13 cellular contexts compared by ENCODE assay signal in the genomic region with DNA sequence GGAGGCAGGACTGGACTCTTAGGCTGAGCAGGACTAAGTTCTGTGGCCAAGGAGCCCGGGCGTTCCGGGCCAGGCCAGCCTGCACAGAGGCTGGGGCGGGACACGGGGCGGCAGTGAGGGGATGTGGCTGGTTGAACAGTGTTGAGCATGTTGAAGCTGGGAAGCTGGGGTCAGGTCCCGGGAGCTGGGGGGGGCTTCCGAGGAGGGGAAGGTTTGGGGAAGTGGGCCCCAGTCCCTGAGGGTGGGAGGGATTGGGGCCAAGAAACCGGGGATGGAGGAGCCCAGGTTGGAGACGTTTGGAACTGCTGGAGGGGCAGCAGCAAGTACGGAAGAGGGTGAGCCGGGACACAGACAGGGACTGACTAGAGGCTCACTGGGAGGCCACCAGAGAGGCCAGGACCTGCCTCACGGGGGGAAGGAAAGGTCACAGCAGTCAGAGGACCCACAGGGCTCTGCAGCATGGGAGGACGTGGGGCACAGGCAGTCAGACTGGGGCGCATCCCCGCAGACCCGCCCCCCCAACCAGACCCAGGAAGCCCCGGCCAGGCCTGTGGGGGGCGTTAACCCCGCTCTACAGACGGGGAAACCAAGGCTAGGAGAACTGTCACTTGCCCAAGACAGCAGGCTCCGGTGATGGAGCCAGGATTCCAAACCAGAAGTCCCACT. TPM values are rescaled to one million over a fixed set of nuclear protein-coding genes. Genes with fewer than 3 reads are reported as not detected.
A peak's percentile ranks its signal among the peaks of the same experiment; 100 is the strongest.
DNase-seq lines count a peak whose midpoint lies in the region; ATAC-seq and TF ChIP-seq lines count a peak whose summit lies in the region.
"Had no signal": no experiment of that assay in that cellular context is flagged by ENCODE, and none has a peak within 500 bp of the region (broad histone marks: within the 10 kb centered on the region; RNA-seq: fewer than 3 reads in every experiment).

No MANE protein-coding gene starts in this region.

- H3K79me2 ChIP-seq in osteoblast (ENCODE audit: insufficient read depth, low read length) = peaks cover 7% of the 10 kb centered on the region

- H3K27me3 ChIP-seq in RWPE2 (ENCODE audit: insufficient read depth, poor library complexity, severe bottlenecking) (no peaks in the 10 kb centered on the region), osteoblast (ENCODE audit: insufficient read depth, low read length) (no peaks in the 10 kb centered on the region), tibial artery (no peaks in the 10 kb centered on the region)

- H3K36me3 ChIP-seq in RWPE2 (ENCODE audit: low read depth) (0 out of 2 replicates have a peak, but pooled peaks cover 2% of the 10 kb centered on the region), osteoblast (ENCODE audit: insufficient read depth, low read length) (peaks cover 14% of the 10 kb centered on the region), tibial artery (peaks cover 9 to 45% (median 19%) of the 10 kb centered on the region in 3 donors)

- H3K4me2 ChIP-seq in osteoblast (ENCODE audit: insufficient read depth, low read length) = no peak overlapping the region

- intact Hi-C loops in tibial artery (cut with DNase I; ENCODE audit: low total_unique reads) = no loop called here

- peaks cover 10% of the 10 kb centered on the region for H4K20me1 ChIP-seq in osteoblast (ENCODE audit: insufficient read depth, low read length)

- H3K4me3 ChIP-seq in RWPE2 (ENCODE audit: severe bottlenecking) (no peak overlapping the region), osteoblast (ENCODE audit: insufficient read depth, low read length) (no peak overlapping the region), tibial artery (no peak overlapping the region)

- ATAC-seq in RWPE2 (ENCODE audit: low read depth) = no peak
- ATAC-seq in esophagus mucosa = peak; percentile 1
- ATAC-seq in GM18870 (IDR thresholded peaks at IDR 0.05; ENCODE audit: unreplicated experiment) = no peak
- ATAC-seq in omental fat pad (ENCODE audit: low FRiP score) = no peak
- ATAC-seq: activated T-cell treated with anti-CD3 and anti-CD28 coated beads, Interleukin-2, amount 50 U/mL, for 4 hours; T-cell had no signal

- H3K4me1 ChIP-seq in RWPE2 (ENCODE audit: insufficient read depth, poor library complexity, severe bottlenecking) = peaks cover 5% of the 10 kb centered on the region
- peaks cover 11% of the 10 kb centered on the region for H3K4me1 ChIP-seq in osteoblast (ENCODE audit: insufficient read depth, low read length)
- H3K4me1 ChIP-seq in tibial artery = peaks cover 0 to 32% (median 31%) of the 10 kb centered on the region in 4 donors

- H3K27ac ChIP-seq in RWPE2 (ENCODE audit: poor library complexity, severe bottlenecking) (peak overlapping the region; percentile 45), osteoblast (ENCODE audit: low read depth, low read length) (peak overlapping the region; percentile 75), tibial artery (peak overlapping the region; percentile 85 to 89)

- DNase-seq in RWPE2 (ENCODE audit: low spot score) (no peak), osteoblast (ENCODE audit: insufficient read length, low spot score, missing footprints) (peak; percentile 65), tibial artery (no peak), NCI-H2081 treated with DMSO at 0.1 percent for 48 hours (lab: John Stamatoyannopoulos, UW) (no peak), omental fat pad (ENCODE audit: low spot score) (no peak)
- DNase-seq in stimulated activated CD4-positive, alpha-beta T cell treated with anti-CD3 and anti-CD28 coated beads, Interleukin-12 subunit alpha, Interleukin-12 subunit beta, amount 100 ng/mL, for 4 hours = no peak
- DNase-seq: activated T-cell treated with anti-CD3 and anti-CD28 coated beads, Interleukin-2, amount 50 U/mL, for 4 hours; CD4-positive, alpha-beta memory T cell; stimulated activated CD4-positive, alpha-beta T cell treated with anti-CD3 and anti-CD28 coated beads, Interleukin-2, amount 100 ng/mL, for 24 hours; T-cell had no signal

- H3K9me3 ChIP-seq in RWPE2 (ENCODE audit: severe bottlenecking) = no peaks in the 10 kb centered on the region
- no peaks in the 10 kb centered on the region for H3K9me3 ChIP-seq in osteoblast (ENCODE audit: low read depth, low read length)
- H3K9me3 ChIP-seq in tibial artery = no peaks in the 10 kb centered on the region

- TF ChIP-seq CTCF in RWPE2 (IDR thresholded peaks at IDR 0.05; ENCODE audit: poor library complexity, severe bottlenecking) = no peak
- no peak for TF ChIP-seq CTCF in osteoblast (IDR thresholded peaks at IDR 0.05; ENCODE audit: extremely low read depth, low read depth, low read length)
- TF ChIP-seq CTCF in tibial artery (IDR thresholded peaks at IDR 0.05) = no peak
- no peak for TF ChIP-seq CTCF in omental fat pad (IDR thresholded peaks at IDR 0.05)

- H2AFZ ChIP-seq in osteoblast (ENCODE audit: low read length) = no peak overlapping the region

RNA-seq across cellular contexts. Expression of gene TAX1BP3, which starts 9.5 kb away (rescaled TPM):
- total RNA-seq in esophagus mucosa (209 TPM), osteoblast (149 and 164 TPM in 2 replicates), omental fat pad (100 to 1,000 TPM in 2 of 4 donors, 10 to 100 TPM in 2; 69.8 to 141 (median 100) TPM)

RNA-seq across cellular contexts. Expression of gene EMC6, which starts 9.7 kb away (rescaled TPM):
- total RNA-seq in esophagus mucosa = 35.0 TPM
- 12.7 and 13.8 TPM in 2 replicates for total RNA-seq in osteoblast
- total RNA-seq in omental fat pad = 10 to 100 TPM in 3 of 4 donors, 1 to 10 TPM in 1; 9.8 to 19.4 (median 13.0) TPM

RNA-seq across cellular contexts. Expression of gene CTNS, which starts 22.4 kb away (rescaled TPM):
- total RNA-seq in esophagus mucosa (4.9 TPM), osteoblast (34.7 and 46.0 TPM in 2 replicates), omental fat pad (10 to 100 TPM; 18.8 to 29.9 (median 23.1) TPM)

RNA-seq across cellular contexts. Expression of gene SHPK, which starts 22.9 kb away (rescaled TPM):
- total RNA-seq in esophagus mucosa (11.2 TPM), osteoblast (8.3 and 13.8 TPM in 2 replicates), omental fat pad (10 to 100 TPM in 3 of 4 donors, 1 to 10 TPM in 1; 9.4 to 25.5 (median 12.1) TPM)

RNA-seq across cellular contexts. Expression of gene P2RX5, which starts 37.0 kb away (rescaled TPM):
- 0.72 TPM for total RNA-seq in esophagus mucosa
- total RNA-seq in osteoblast = 0.36 TPM in 1 of 2 replicates, not detected in the other
- total RNA-seq in omental fat pad = 1 to 10 TPM in 1 of 4 donors, under 1 TPM in 3; 0.84 to 2.4 (median 0.94) TPM
- total RNA-seq: H4 had no signal
